Comparison of ENCODE assay signal across 8 cellular contexts in the genomic region with DNA sequence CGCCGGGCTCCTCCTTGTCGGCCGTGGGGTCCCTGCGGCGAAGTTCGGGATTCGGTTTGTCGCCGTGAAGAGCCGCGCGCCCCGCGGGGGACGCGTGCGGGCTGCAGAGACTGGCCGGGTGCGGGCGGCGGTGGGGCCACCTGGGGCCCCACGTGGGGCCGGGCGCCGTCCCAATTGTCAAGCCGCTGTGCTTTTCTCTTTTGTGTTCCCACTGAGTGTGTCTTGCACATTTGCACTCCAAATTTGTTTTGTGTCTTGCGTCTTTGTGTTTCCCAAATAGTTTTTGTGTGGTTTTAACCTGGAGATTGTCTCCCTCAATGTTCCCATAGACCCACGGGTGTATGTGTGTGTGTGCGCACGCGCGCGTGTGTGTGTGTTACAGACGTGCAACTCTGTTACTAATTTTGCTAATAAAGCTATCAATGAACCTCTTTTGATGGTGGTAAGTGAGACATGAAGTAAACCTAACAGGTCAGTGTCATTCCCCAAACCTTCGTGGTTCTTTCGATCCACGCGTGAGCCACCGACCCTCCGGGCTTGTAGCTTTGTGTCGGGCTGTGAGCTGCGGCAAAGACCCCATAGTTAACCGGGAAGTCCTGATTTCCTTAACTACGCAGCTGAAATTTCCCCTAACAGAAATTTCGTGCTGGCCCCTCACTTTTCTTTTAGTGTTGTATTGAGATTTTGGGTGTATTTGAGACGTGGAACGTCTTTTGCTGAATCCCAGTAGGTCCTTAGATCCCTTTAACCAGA. TPM values are rescaled to one million over a fixed set of nuclear protein-coding genes. Genes with fewer than 3 reads are reported as not detected.
A peak's percentile ranks its signal among the peaks of the same experiment; 100 is the strongest.
DNase-seq lines count a peak whose midpoint lies in the region; ATAC-seq and TF ChIP-seq lines count a peak whose summit lies in the region.

No MANE protein-coding gene starts in this region.

- H3K4me3 Mint-ChIP-seq in neural crest cell: peak overlapping the region; percentile 97

- DNase-seq in NCI-H1105 treated with DMSO at 0.1 percent for 48 hours (lab: John Stamatoyannopoulos, UW) (peak; percentile 11), fibroblast of mammary gland (ENCODE audit: low read depth) (peak; percentile 34), neural crest cell (ENCODE audit: low read depth, low spot score) (no peak), superior temporal gyrus (ENCODE audit: extremely low spot score) (peak; percentile 72), NCI-H187 treated with DMSO at 0.1 percent for 48 hours (lab: John Stamatoyannopoulos, UW) (no peak)
- DNase-seq in activated T-cell treated with anti-CD3 and anti-CD28 coated beads, Interleukin-2, amount 50 U/mL, for 48 hours: peak; percentile 66 to 72

- H3K27me3 Mint-ChIP-seq in neural crest cell (ENCODE audit: low read depth): no peaks in the 10 kb centered on the region

- H4K20me1 ChIP-seq in DOHH2 (ENCODE audit: control insufficient read depth, insufficient read depth, low read depth, low read length): no peaks in the 10 kb centered on the region

- H3K9me3 ChIP-seq in DOHH2 (ENCODE audit: control insufficient read depth, insufficient read depth, low read length): 0 out of 2 replicates have a peak, but pooled peaks cover 3% of the 10 kb centered on the region

- peak overlapping the region; percentile 95 for H3K27ac Mint-ChIP-seq in neural crest cell (ENCODE audit: unreplicated experiment)

- H3K4me1 ChIP-seq in DOHH2 (ENCODE audit: control insufficient read depth, low read length): peaks cover 79% of the 10 kb centered on the region

- H3K9me3 Mint-ChIP-seq in neural crest cell: peaks cover 8% of the 10 kb centered on the region

- peaks cover 43% of the 10 kb centered on the region for H3K36me3 ChIP-seq in DOHH2 (ENCODE audit: control insufficient read depth, low read length)

- H3K27ac ChIP-seq in DOHH2 (ENCODE audit: low read depth, low read length): peak overlapping the region; percentile 91

- H3K79me2 ChIP-seq in DOHH2 (ENCODE audit: control insufficient read depth, low read length): peaks cover 70% of the 10 kb centered on the region

- H3K4me2 ChIP-seq in DOHH2 (ENCODE audit: low read length): peak overlapping the region; percentile 87

- H3K4me1 Mint-ChIP-seq in neural crest cell: peaks cover 31% of the 10 kb centered on the region

- H3K4me3 ChIP-seq in DOHH2 (ENCODE audit: low read length): peak overlapping the region; percentile 88
- H3K4me3 ChIP-seq in fibroblast of mammary gland (ENCODE audit: control insufficient read depth, low read depth, low read length): peak overlapping the region; percentile 62

- ATAC-seq in GM21717 (IDR thresholded peaks at IDR 0.05; ENCODE audit: unreplicated experiment): peak; percentile 26

- H3F3A ChIP-seq in DOHH2 (ENCODE audit: control insufficient read depth, insufficient read depth): peaks cover 32% of the 10 kb centered on the region

- no peaks in the 10 kb centered on the region for H3K27me3 ChIP-seq in DOHH2 (ENCODE audit: control insufficient read depth, low read length)

- no peak for TF ChIP-seq CTCF in DOHH2 (IDR thresholded peaks at IDR 0.05; ENCODE audit: low read depth, low read length, poor library complexity, severe bottlenecking)
- no peak for TF ChIP-seq CTCF in fibroblast of mammary gland (conservative IDR thresholded peaks at IDR 0.05; ENCODE audit: control insufficient read depth, insufficient read depth, low read depth, low read length)
- no peak for TF ChIP-seq CTCF in neural crest cell (conservative IDR thresholded peaks at IDR 0.05)

- H3K9me2 ChIP-seq in DOHH2 (replicated peaks; ENCODE audit: control insufficient read depth, low read length): no peaks in the 10 kb centered on the region

- H3K36me3 Mint-ChIP-seq in neural crest cell (ENCODE audit: low read depth): peaks cover 14% of the 10 kb centered on the region

RNA-seq across cellular contexts. Expression of a gene that starts 0.7 kb away (rescaled TPM):
- total RNA-seq in neural crest cell: 52.4 and 55.2 TPM in 2 replicates

Comparison
In these comparisons a context has a peak if more than half of its experiments do, and no peak if none do; other contexts are left out.
1. DNase-seq: peak in NCI-H1105 treated with DMSO at 0.1 percent for 48 hours (single experiment), activated T-cell treated with anti-CD3 and anti-CD28 coated beads, Interleukin-2, amount 50 U/mL, for 48 hours (2 of 2), fibroblast of mammary gland (single experiment) and superior temporal gyrus (single experiment); none in neural crest cell (single experiment) and NCI-H187 treated with DMSO at 0.1 percent for 48 hours (single experiment).